9 cellular contexts compared by ENCODE assay signal in the genomic region with DNA sequence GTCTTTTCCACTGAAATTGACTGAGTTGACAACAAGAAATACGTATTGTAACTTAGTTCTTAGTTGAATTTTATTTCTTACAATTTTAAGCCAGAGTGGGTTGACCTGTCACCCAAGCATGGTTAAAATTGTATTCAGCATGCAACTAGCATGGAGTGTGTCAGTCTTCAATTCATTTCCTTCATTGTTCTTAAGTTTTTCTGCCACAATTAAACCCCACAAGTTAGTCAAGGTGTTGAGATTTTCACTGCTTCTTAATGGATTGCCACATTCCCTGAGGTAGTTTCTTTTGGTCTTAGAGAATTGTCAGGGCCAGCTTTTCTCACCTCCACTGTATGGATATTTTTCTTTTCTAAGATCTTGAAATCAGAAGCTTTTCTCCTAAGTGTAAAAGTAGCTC. TPM values are rescaled to one million over a fixed set of nuclear protein-coding genes. Genes with fewer than 3 reads are reported as not detected.
DNase-seq lines count a peak whose midpoint lies in the region; ATAC-seq, FAIRE-seq and TF ChIP-seq lines count a peak whose summit lies in the region.
"Had no signal": no experiment of that assay in that cellular context is flagged by ENCODE, and none has a peak within 500 bp of the region (broad histone marks: within the 10 kb centered on the region; RNA-seq: fewer than 3 reads in every experiment).

No MANE protein-coding gene starts in this region.

- H3K27me3 ChIP-seq in left ventricle myocardium inferior (ENCODE audit: low read depth) (no peaks in the 10 kb centered on the region), K562 (ENCODE audit: control insufficient read depth in 2 of 2, insufficient read depth in 2 of 2, low read length in 2 of 2) (no peaks in the 10 kb centered on the region), upper lobe of right lung (no peaks in the 10 kb centered on the region)

- no peak for TF ChIP-seq POLR2A in K562 (conservative IDR thresholded peaks at IDR 0.05)

- H3K27ac ChIP-seq in left ventricle myocardium inferior (replicated peaks) (peak overlapping the region; percentile 93), K562 (ENCODE audit: extremely low read depth, low read depth, low read length) (peak overlapping the region; percentile 45), upper lobe of right lung (peak overlapping the region; percentile 39)

- WGBS in K562 (ENCODE audit: insufficient coverage, low coverage, missing lambda C conversion rate) = 0% methylated on average over 1 of the region's 1 CpG

- no peak for TF ChIP-seq RAD21 in K562 (CRISPR knock-in tag; conservative IDR thresholded peaks at IDR 0.05 in 1 of 2, IDR thresholded peaks at IDR 0.05 in 1 of 2)

- in situ Hi-C loops in K562 (cut with MboI) (no loop called here), G401 (cut with HindIII; ENCODE audit: low sequenced_read_pairs) (no loop called here)

- TF ChIP-seq EP300 in K562 (IDR thresholded peaks at IDR 0.05; ENCODE audit: low read length) = no peak

- peak overlapping the region; percentile 33 to 80; a peak in 3 of 4 replicates for H3K9ac ChIP-seq in K562 (ENCODE audit: insufficient read depth in 1 of 2, low read depth in 2 of 2, low read length in 2 of 2)

- H3K27ac Mint-ChIP-seq in memory B cell = peak overlapping the region; percentile 99

- FAIRE-seq in K562 (lab: Jason Lieb, UNC) = no peak

- DNase-seq in left ventricle myocardium inferior (no peak), Right ventricle myocardium superior (no peak), K562 (ENCODE audit: extremely low read depth in 1 of 4, low spot score in 3 of 4) (no peak), memory B cell (ENCODE audit: low spot score in 2 of 2) (no peak), upper lobe of right lung (no peak), G401 (ENCODE audit: low spot score) (no peak), posterior cingulate gyrus (no peak), NOMO-1 (lab: John Stamatoyannopoulos, UW; ENCODE audit: unreplicated experiment in 2 of 2) (no peak)
- DNase-seq: KG1 had no signal

- intact Hi-C loops in left ventricle myocardium inferior (cut with micrococcal nuclease) (no loop called here), Right ventricle myocardium superior (cut with DNase I) (loop anchor here (5.0 kb wide), 1 partner anchor 60 kb away; no protein-coding TSS in a partner anchor), K562 (cut with micrococcal nuclease) (loop anchor here (2.0 to 5.0 kb wide), 3 partner anchors 35 to 58 kb away; no protein-coding TSS in a partner anchor), upper lobe of right lung (cut with DNase I) (no loop called here), posterior cingulate gyrus (cut with DNase I) (loop anchor here (5.0 kb wide), 1 partner anchor 65 kb away; no protein-coding TSS in a partner anchor)

- CTCF ChIA-PET in K562 (lab: Yijun Ruan, JAX; ENCODE audit: low intra/inter-chr PET ratio) = no interaction called here

- no peaks in the 10 kb centered on the region for H3K9me1 ChIP-seq in K562 (ENCODE audit: control insufficient read depth, insufficient read depth, low read length)

- TF ChIP-seq CTCF in left ventricle myocardium inferior (IDR thresholded peaks at IDR 0.05; ENCODE audit: borderline replicate concordance) (no peak), K562 (IDR thresholded peaks at IDR 0.05 in 2 of 3, conservative IDR thresholded peaks at IDR 0.05 in 1 of 3; ENCODE audit: insufficient read depth in 2 of 3, low read depth in 1 of 3, low read length in 3 of 3) (no peak), upper lobe of right lung (IDR thresholded peaks at IDR 0.05) (no peak)

- H4K20me1 ChIP-seq in K562 (replicated peaks; ENCODE audit: control insufficient read depth, insufficient read depth, low read length) = peaks cover 10% of the 10 kb centered on the region

- peaks cover 12% of the 10 kb centered on the region for H3K36me3 Mint-ChIP-seq in memory B cell

- no TSS peak for BruUV-seq in K562 (replicated peaks; lab: Mats Ljungman, UMichigan)

- H3K9me3 ChIP-seq in left ventricle myocardium inferior (replicated peaks) (no peaks in the 10 kb centered on the region), K562 (replicated peaks; ENCODE audit: control insufficient read depth, insufficient read depth, low read depth, low read length) (no peaks in the 10 kb centered on the region), upper lobe of right lung (no peaks in the 10 kb centered on the region)

- ATAC-seq in Right ventricle myocardium superior (ENCODE audit: poor library complexity) (no peak), K562 (no peak), memory B cell (ENCODE audit: low read depth) (no peak), upper lobe of right lung (no peak)

- H3K79me2 ChIP-seq in K562 (ENCODE audit: control insufficient read depth, insufficient read depth, low read length) = peaks cover 75% of the 10 kb centered on the region

- no peaks in the 10 kb centered on the region for H3K9me3 Mint-ChIP-seq in memory B cell

- H3K36me3 ChIP-seq in left ventricle myocardium inferior = no peaks in the 10 kb centered on the region
- peaks cover 15% of the 10 kb centered on the region; the same call in 2 of the 3 replicates for H3K36me3 ChIP-seq in K562 (ENCODE audit: control insufficient read depth, insufficient read depth, low read length)
- no peaks in the 10 kb centered on the region for H3K36me3 ChIP-seq in upper lobe of right lung

- POLR2A ChIA-PET in K562 (lab: Yijun Ruan, JAX) = interaction anchor here (0.7 to 6.6 kb wide), 10 partner anchors 9 to 227 kb away, joined by 3 to 63 read pairs (median 4); no protein-coding TSS in a partner anchor

- H2AFZ ChIP-seq in K562 (ENCODE audit: low read depth, low read length) = no peak overlapping the region

- H3K4me3 ChIP-seq in left ventricle myocardium inferior (peak overlapping the region; percentile 100), K562 (peak overlapping the region; percentile 64), upper lobe of right lung (peak overlapping the region; percentile 75)

- no peaks in the 10 kb centered on the region for H3K27me3 Mint-ChIP-seq in memory B cell

- peak overlapping the region; percentile 99 for H3K4me3 Mint-ChIP-seq in memory B cell

- H3K4me2 ChIP-seq in K562 (ENCODE audit: insufficient read depth, low read length) = peak overlapping the region; percentile 91

- H3K4me1 ChIP-seq in left ventricle myocardium inferior (peaks cover 79% of the 10 kb centered on the region), K562 (replicated peaks in 1 of 2; ENCODE audit: control insufficient read depth in 2 of 2, insufficient read depth in 2 of 2, low read length in 2 of 2) (peaks cover 19 to 34% of the 10 kb centered on the region in 2 experiments; a peak in 4 of 5 replicates), upper lobe of right lung (peaks cover 61% of the 10 kb centered on the region)

- H3K4me1 Mint-ChIP-seq in memory B cell = peaks cover 48% of the 10 kb centered on the region

TF ChIP-seq in K562, 482 proteins besides CTCF, POLR2A, EP300 and RAD21 (continues in another document):
- TF ChIP-seq BCOR (IDR thresholded peaks at IDR 0.05) (no peak), CEBPB (tag; IDR thresholded peaks at IDR 0.05) (0 out of 2 replicates have a peak, but pooled peaks have one; percentile 8), MEIS2 (IDR thresholded peaks at IDR 0.05; ENCODE audit: partially characterized antibody) (no peak), SIN3A (IDR thresholded peaks at IDR 0.05; ENCODE audit: borderline replicate concordance in 2 of 2, control insufficient read depth in 1 of 2, low read depth in 2 of 2, low read length in 2 of 2) (peak in 1 of 2 experiments; percentile 17; a peak in 1 of 4 replicates), ZC3H8 (IDR thresholded peaks at IDR 0.05) (no peak)
- TF ChIP-seq, protein P1, sequence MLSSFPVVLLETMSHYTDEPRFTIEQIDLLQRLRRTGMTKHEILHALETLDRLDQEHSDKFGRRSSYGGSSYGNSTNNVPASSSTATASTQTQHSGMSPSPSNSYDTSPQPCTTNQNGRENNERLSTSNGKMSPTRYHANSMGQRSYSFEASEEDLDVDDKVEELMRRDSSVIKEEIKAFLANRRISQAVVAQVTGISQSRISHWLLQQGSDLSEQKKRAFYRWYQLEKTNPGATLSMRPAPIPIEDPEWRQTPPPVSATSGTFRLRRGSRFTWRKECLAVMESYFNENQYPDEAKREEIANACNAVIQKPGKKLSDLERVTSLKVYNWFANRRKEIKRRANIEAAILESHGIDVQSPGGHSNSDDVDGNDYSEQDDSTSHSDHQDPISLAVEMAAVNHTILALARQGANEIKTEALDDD (IDR thresholded peaks at IDR 0.05) = peak; percentile 72
- TF ChIP-seq, protein P2, sequence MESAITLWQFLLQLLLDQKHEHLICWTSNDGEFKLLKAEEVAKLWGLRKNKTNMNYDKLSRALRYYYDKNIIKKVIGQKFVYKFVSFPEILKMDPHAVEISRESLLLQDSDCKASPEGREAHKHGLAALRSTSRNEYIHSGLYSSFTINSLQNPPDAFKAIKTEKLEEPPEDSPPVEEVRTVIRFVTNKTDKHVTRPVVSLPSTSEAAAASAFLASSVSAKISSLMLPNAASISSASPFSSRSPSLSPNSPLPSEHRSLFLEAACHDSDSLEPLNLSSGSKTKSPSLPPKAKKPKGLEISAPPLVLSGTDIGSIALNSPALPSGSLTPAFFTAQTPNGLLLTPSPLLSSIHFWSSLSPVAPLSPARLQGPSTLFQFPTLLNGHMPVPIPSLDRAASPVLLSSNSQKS (CRISPR knock-in tag; IDR thresholded peaks at IDR 0.05) = no peak

RNA-seq across cellular contexts. Expression of a gene that starts 2.1 kb away (rescaled TPM):
- total RNA-seq in left ventricle myocardium inferior = 25.7 TPM
- 20.1 TPM for total RNA-seq in Right ventricle myocardium superior
- total RNA-seq in K562 (2011; cell fraction: chromatin; rRNA removed; ENCODE audit: low replicate concordance) = 39.8 and 48.2 TPM in 2 replicates
- total RNA-seq in K562 (2011; cell fraction: nucleolus; rRNA removed) = 25.1 and 26.7 TPM in 2 replicates
- total RNA-seq in K562 (2011; cell fraction: nucleoplasm; rRNA removed) = 44.3 and 59.5 TPM in 2 replicates
- 56.4 and 69.8 TPM in 2 replicates for total RNA-seq in K562 (2014; rRNA removed)
- 44.5 and 49.4 TPM in 2 replicates for total RNA-seq in K562 (2014; rRNA removed; fragmentation: Illumina TruSeq; extraction: Trizol)
- 58.5 and 58.9 TPM in 2 replicates for total RNA-seq in K562 (2015; rRNA removed; fragmentation: Illumina TruSeq; extraction: Trizol)
- total RNA-seq in K562 (2021) = 71.9 and 80.4 TPM in 2 replicates
- 31.5 and 53.1 TPM in 2 replicates for polyA plus RNA-seq in K562 (2011; rRNA removed)
- polyA plus RNA-seq in K562 (2011; cell fraction: cytosol; rRNA removed) = 38.3 and 62.4 TPM in 2 replicates
- 50.2 and 94.2 TPM in 2 replicates for polyA plus RNA-seq in K562 (2011; cell fraction: nucleus; rRNA removed)
- 56.3 and 67.9 TPM in 2 replicates for polyA plus RNA-seq in K562 (2012)
- polyA plus RNA-seq in K562 (2014; fragmentation: Illumina TruSeq; extraction: Trizol) = 85.3 and 88.7 TPM in 2 replicates
- 10 to 100 TPM; 11.0 to 15.7 TPM for polyA plus RNA-seq in K562 (2014; fragmentation: Nextera tagmentation; extraction: Ambion mirVana)
- polyA plus RNA-seq in K562 (2014; rRNA removed) = 52.5 and 54.0 TPM in 2 replicates
- polyA minus RNA-seq in K562 (2011; rRNA and poly(A)+ RNA removed) = 40.7 and 49.1 TPM in 2 replicates
- 25.5 and 37.9 TPM in 2 replicates for polyA minus RNA-seq in K562 (2011; cell fraction: cytosol; rRNA and poly(A)+ RNA removed)
- 13.3 and 26.4 TPM in 2 replicates for polyA minus RNA-seq in K562 (2011; cell fraction: nucleus; rRNA and poly(A)+ RNA removed)
- 101 TPM for total RNA-seq in upper lobe of right lung
- 41.1 and 46.5 TPM in 2 replicates for total RNA-seq in G401 (2014; rRNA removed; shearing (Covaris generic))

Comparison
In these comparisons a context has a peak if more than half of its experiments do, and no peak if none do; other contexts are left out.
1. intact Hi-C loops: an anchor here in Right ventricle myocardium superior (5.0 kb wide), K562 (2.0 to 5.0 kb wide) and posterior cingulate gyrus (5.0 kb wide); none called in left ventricle myocardium inferior and upper lobe of right lung.
2. H3K27ac ChIP-seq: peak in every context shown above with its lines; median percentile 93 in left ventricle myocardium inferior; 45 in K562; 39 in upper lobe of right lung.